Comparison of ENCODE assay signal across 1 cellular context in genomic region chr15:64093627-64094417, GRCh38.
A peak's percentile ranks its signal among the peaks of the same experiment; 100 is the strongest.
TF ChIP-seq lines count a peak whose summit lies in the region.

CIAO2A (minus strand) TSS chr15:64093838; CDS start chr15:64093768, 70 bp downstream.

TF ChIP-seq in HepG2, 621 proteins besides CTCF, POLR2A, EP300 and RAD21 (continued from another document and continues in another):
- TF ChIP-seq, protein P1, sequence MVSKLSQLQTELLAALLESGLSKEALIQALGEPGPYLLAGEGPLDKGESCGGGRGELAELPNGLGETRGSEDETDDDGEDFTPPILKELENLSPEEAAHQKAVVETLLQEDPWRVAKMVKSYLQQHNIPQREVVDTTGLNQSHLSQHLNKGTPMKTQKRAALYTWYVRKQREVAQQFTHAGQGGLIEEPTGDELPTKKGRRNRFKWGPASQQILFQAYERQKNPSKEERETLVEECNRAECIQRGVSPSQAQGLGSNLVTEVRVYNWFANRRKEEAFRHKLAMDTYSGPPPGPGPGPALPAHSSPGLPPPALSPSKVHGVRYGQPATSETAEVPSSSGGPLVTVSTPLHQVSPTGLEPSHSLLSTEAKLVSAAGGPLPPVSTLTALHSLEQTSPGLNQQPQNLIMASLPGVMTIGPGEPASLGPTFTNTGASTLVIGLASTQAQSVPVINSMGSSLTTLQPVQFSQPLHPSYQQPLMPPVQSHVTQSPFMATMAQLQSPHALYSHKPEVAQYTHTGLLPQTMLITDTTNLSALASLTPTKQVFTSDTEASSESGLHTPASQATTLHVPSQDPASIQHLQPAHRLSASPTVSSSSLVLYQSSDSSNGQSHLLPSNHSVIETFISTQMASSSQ (IDR thresholded peaks at IDR 0.05; ENCODE audit: low read depth) = no peak; the same call in 1 of the 2 replicates
- TF ChIP-seq, protein P1 (CRISPR knock-in tag; IDR thresholded peaks at IDR 0.05; ENCODE audit: borderline replicate concordance) = peak; percentile 34; the same call in 1 of the 2 replicates
- TF ChIP-seq ZSCAN21 (CRISPR knock-in tag; IDR thresholded peaks at IDR 0.05; ENCODE audit: borderline replicate concordance) = no peak
- no peak for TF ChIP-seq SRSF9 (IDR thresholded peaks at IDR 0.05; ENCODE audit: borderline replicate concordance, insufficient read depth, low read depth, low read length, poor library complexity, severe bottlenecking)
- no peak for TF ChIP-seq ZNF646 (CRISPR knock-in tag; IDR thresholded peaks at IDR 0.05)
- TF ChIP-seq ZNF777 (CRISPR knock-in tag; IDR thresholded peaks at IDR 0.05) = 0 out of 2 replicates have a peak, but pooled peaks have one; percentile 34
- no peak for TF ChIP-seq ZNF253 (CRISPR knock-in tag; IDR thresholded peaks at IDR 0.05; ENCODE audit: borderline replicate concordance)
- no peak for TF ChIP-seq ZNF598 (CRISPR knock-in tag; IDR thresholded peaks at IDR 0.05; ENCODE audit: borderline replicate concordance)
- TF ChIP-seq HMGA1 (CRISPR knock-in tag; conservative IDR thresholded peaks at IDR 0.05) = no peak
- TF ChIP-seq, protein P2, sequence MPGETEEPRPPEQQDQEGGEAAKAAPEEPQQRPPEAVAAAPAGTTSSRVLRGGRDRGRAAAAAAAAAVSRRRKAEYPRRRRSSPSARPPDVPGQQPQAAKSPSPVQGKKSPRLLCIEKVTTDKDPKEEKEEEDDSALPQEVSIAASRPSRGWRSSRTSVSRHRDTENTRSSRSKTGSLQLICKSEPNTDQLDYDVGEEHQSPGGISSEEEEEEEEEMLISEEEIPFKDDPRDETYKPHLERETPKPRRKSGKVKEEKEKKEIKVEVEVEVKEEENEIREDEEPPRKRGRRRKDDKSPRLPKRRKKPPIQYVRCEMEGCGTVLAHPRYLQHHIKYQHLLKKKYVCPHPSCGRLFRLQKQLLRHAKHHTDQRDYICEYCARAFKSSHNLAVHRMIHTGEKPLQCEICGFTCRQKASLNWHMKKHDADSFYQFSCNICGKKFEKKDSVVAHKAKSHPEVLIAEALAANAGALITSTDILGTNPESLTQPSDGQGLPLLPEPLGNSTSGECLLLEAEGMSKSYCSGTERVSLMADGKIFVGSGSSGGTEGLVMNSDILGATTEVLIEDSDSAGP (CRISPR knock-in tag; IDR thresholded peaks at IDR 0.05; ENCODE audit: borderline replicate concordance) = peak; percentile 64
- TF ChIP-seq ATF7 (IDR thresholded peaks at IDR 0.05) = no peak
- TF ChIP-seq ATF7 (CRISPR knock-in tag; IDR thresholded peaks at IDR 0.05) = 0 out of 2 replicates have a peak, but pooled peaks have one; percentile 31
- TF ChIP-seq, protein P3, sequence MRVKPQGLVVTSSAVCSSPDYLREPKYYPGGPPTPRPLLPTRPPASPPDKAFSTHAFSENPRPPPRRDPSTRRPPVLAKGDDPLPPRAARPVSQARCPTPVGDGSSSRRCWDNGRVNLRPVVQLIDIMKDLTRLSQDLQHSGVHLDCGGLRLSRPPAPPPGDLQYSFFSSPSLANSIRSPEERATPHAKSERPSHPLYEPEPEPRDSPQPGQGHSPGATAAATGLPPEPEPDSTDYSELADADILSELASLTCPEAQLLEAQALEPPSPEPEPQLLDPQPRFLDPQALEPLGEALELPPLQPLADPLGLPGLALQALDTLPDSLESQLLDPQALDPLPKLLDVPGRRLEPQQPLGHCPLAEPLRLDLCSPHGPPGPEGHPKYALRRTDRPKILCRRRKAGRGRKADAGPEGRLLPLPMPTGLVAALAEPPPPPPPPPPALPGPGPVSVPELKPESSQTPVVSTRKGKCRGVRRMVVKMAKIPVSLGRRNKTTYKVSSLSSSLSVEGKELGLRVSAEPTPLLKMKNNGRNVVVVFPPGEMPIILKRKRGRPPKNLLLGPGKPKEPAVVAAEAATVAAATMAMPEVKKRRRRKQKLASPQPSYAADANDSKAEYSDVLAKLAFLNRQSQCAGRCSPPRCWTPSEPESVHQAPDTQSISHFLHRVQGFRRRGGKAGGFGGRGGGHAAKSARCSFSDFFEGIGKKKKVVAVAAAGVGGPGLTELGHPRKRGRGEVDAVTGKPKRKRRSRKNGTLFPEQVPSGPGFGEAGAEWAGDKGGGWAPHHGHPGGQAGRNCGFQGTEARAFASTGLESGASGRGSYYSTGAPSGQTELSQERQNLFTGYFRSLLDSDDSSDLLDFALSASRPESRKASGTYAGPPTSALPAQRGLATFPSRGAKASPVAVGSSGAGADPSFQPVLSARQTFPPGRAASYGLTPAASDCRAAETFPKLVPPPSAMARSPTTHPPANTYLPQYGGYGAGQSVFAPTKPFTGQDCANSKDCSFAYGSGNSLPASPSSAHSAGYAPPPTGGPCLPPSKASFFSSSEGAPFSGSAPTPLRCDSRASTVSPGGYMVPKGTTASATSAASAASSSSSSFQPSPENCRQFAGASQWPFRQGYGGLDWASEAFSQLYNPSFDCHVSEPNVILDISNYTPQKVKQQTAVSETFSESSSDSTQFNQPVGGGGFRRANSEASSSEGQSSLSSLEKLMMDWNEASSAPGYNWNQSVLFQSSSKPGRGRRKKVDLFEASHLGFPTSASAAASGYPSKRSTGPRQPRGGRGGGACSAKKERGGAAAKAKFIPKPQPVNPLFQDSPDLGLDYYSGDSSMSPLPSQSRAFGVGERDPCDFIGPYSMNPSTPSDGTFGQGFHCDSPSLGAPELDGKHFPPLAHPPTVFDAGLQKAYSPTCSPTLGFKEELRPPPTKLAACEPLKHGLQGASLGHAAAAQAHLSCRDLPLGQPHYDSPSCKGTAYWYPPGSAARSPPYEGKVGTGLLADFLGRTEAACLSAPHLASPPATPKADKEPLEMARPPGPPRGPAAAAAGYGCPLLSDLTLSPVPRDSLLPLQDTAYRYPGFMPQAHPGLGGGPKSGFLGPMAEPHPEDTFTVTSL (CRISPR knock-in tag; IDR thresholded peaks at IDR 0.05; ENCODE audit: borderline replicate concordance) = peak; percentile 37; the same call in 1 of the 2 replicates
- TF ChIP-seq ZNF839 (CRISPR knock-in tag; IDR thresholded peaks at IDR 0.05; ENCODE audit: borderline replicate concordance) = no peak
- TF ChIP-seq SRF (IDR thresholded peaks at IDR 0.05; ENCODE audit: low read depth, low read length) = no peak
- TF ChIP-seq ZNF570 (CRISPR knock-in tag; IDR thresholded peaks at IDR 0.05; ENCODE audit: borderline replicate concordance) = no peak
- no peak; the same call in 1 of the 2 replicates for TF ChIP-seq ZNF550 (CRISPR knock-in tag; IDR thresholded peaks at IDR 0.05; ENCODE audit: borderline replicate concordance)
- TF ChIP-seq, protein P4, sequence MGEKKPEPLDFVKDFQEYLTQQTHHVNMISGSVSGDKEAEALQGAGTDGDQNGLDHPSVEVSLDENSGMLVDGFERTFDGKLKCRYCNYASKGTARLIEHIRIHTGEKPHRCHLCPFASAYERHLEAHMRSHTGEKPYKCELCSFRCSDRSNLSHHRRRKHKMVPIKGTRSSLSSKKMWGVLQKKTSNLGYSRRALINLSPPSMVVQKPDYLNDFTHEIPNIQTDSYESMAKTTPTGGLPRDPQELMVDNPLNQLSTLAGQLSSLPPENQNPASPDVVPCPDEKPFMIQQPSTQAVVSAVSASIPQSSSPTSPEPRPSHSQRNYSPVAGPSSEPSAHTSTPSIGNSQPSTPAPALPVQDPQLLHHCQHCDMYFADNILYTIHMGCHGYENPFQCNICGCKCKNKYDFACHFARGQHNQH (CRISPR knock-in tag; IDR thresholded peaks at IDR 0.05) = peak; percentile 71; the same call in 1 of the 2 replicates
- no peak for TF ChIP-seq IRX3 (CRISPR knock-in tag; IDR thresholded peaks at IDR 0.05; ENCODE audit: borderline replicate concordance, low read depth)
- TF ChIP-seq HDAC6 (IDR thresholded peaks at IDR 0.05; ENCODE audit: low read depth, low read length) = no peak
- no peak for TF ChIP-seq EEA1 (CRISPR knock-in tag; IDR thresholded peaks at IDR 0.05; ENCODE audit: borderline replicate concordance)
- TF ChIP-seq EED (CRISPR knock-in tag; IDR thresholded peaks at IDR 0.05) = no peak
- no peak for TF ChIP-seq CAMTA2 (CRISPR knock-in tag; IDR thresholded peaks at IDR 0.05; ENCODE audit: borderline replicate concordance)
- peak; percentile 89 for TF ChIP-seq GABPB1 (CRISPR knock-in tag; IDR thresholded peaks at IDR 0.05)
- no peak for TF ChIP-seq KAT2B (IDR thresholded peaks at IDR 0.05; ENCODE audit: borderline replicate concordance, low read depth, low read length)
- TF ChIP-seq ZNF274 (CRISPR knock-in tag; IDR thresholded peaks at IDR 0.05) = no peak
- no peak for TF ChIP-seq MATR3 (CRISPR knock-in tag; IDR thresholded peaks at IDR 0.05)
- peak; percentile 53; the same call in 1 of the 2 replicates for TF ChIP-seq SP5 (CRISPR knock-in tag; IDR thresholded peaks at IDR 0.05; ENCODE audit: borderline replicate concordance, low read depth)
- TF ChIP-seq SOX5 (CRISPR knock-in tag; IDR thresholded peaks at IDR 0.05; ENCODE audit: borderline replicate concordance) = peak; percentile 27; the same call in 1 of the 2 replicates
- peak; percentile 46 for TF ChIP-seq SP2 (CRISPR knock-in tag; IDR thresholded peaks at IDR 0.05)
- TF ChIP-seq ZNF331 (CRISPR knock-in tag; IDR thresholded peaks at IDR 0.05) = peak; percentile 56; the same call in 1 of the 2 replicates
- TF ChIP-seq, protein P5, sequence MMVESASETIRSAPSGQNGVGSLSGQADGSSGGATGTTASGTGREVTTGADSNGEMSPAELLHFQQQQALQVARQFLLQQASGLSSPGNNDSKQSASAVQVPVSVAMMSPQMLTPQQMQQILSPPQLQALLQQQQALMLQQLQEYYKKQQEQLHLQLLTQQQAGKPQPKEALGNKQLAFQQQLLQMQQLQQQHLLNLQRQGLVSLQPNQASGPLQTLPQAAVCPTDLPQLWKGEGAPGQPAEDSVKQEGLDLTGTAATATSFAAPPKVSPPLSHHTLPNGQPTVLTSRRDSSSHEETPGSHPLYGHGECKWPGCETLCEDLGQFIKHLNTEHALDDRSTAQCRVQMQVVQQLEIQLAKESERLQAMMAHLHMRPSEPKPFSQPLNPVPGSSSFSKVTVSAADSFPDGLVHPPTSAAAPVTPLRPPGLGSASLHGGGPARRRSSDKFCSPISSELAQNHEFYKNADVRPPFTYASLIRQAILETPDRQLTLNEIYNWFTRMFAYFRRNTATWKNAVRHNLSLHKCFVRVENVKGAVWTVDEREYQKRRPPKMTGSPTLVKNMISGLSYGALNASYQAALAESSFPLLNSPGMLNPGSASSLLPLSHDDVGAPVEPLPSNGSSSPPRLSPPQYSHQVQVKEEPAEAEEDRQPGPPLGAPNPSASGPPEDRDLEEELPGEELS (CRISPR knock-in tag; IDR thresholded peaks at IDR 0.05) = 0 out of 2 replicates have a peak, but pooled peaks have one; percentile 26
- TF ChIP-seq GATA4 (IDR thresholded peaks at IDR 0.05; ENCODE audit: borderline replicate concordance, low read depth) = 0 out of 2 replicates have a peak, but pooled peaks have one; percentile 41
